ENCODE assay signal across 25 cellular contexts in genomic region chr11:70072471-70073187, GRCh38. TPM values are rescaled to one million over a fixed set of nuclear protein-coding genes. Genes with fewer than 3 reads are reported as not detected.
A peak's percentile ranks its signal among the peaks of the same experiment; 100 is the strongest.
DNase-seq lines count a peak whose midpoint lies in the region; TF ChIP-seq lines count a peak whose summit lies in the region.
"Had no signal": no experiment of that assay in that cellular context is flagged by ENCODE, and none has a peak within 500 bp of the region (broad histone marks: within the 10 kb centered on the region; RNA-seq: fewer than 3 reads in every experiment).

No MANE protein-coding gene starts in this region.

- no peak overlapping the region for H3T11ph ChIP-seq in H9 (ENCODE audit: low read length)

- no peak overlapping the region for H2BK15ac ChIP-seq in H9 (ENCODE audit: low read depth, low read length)

- peak overlapping the region; percentile 59 to 89 (median 64); a peak in 2 of 7 replicates for H3K27ac Mint-ChIP-seq in H9
- H3K27ac Mint-ChIP-seq: CD4-positive, CD25-positive, alpha-beta regulatory T cell had no signal

- H2BK5ac ChIP-seq in H9 (ENCODE audit: insufficient read length, low read length), result no peak overlapping the region

- H4K5ac ChIP-seq in H9 (ENCODE audit: insufficient read length, low read depth, low read length), result no peak overlapping the region

- H4K20me1 ChIP-seq in H9 (ENCODE audit: control insufficient read depth, insufficient read depth, insufficient read length), result no peaks in the 10 kb centered on the region

- no peaks in the 10 kb centered on the region for H3K79me1 ChIP-seq in H9 (ENCODE audit: insufficient read depth, low read depth, low read length, poor library complexity, severe bottlenecking)

- no peak for TF ChIP-seq POLR2A in sigmoid colon (IDR thresholded peaks at IDR 0.05)

- H3K27me3 Mint-ChIP-seq in H9 (ENCODE audit: low read depth), result peaks cover 68% of the 10 kb centered on the region

- no peak overlapping the region for H3K4ac ChIP-seq in H9 (ENCODE audit: low read depth, low read length)

- peak overlapping the region; percentile 48 for H3K4me2 ChIP-seq in H9 (ENCODE audit: insufficient read depth, insufficient read length, low read length)
- H3K4me2 ChIP-seq: hepatocyte had no signal

- H2BK12ac ChIP-seq in H9 (ENCODE audit: insufficient read length, low read depth, low read length), result no peak overlapping the region

- TF ChIP-seq CTCF in H9 (conservative IDR thresholded peaks at IDR 0.05), result no peak
- no peak for TF ChIP-seq CTCF in sigmoid colon (IDR thresholded peaks at IDR 0.05)

- H3K14ac ChIP-seq in H9 (ENCODE audit: insufficient read depth, low read length), result no peak overlapping the region; the same call in 1 of the 2 replicates

- H3K56ac ChIP-seq in H9 (ENCODE audit: insufficient read length, low read depth, low read length), result no peak overlapping the region

- H3K9ac ChIP-seq in H9 (ENCODE audit: extremely low read depth, insufficient read length, low read length), result no peak overlapping the region

- no peak for TF ChIP-seq EP300 in sigmoid colon (IDR thresholded peaks at IDR 0.05)

- no peak overlapping the region for H4K8ac ChIP-seq in H9 (replicated peaks; ENCODE audit: insufficient read length, low read depth, low read length)

- no peaks in the 10 kb centered on the region; a peak in 2 of 7 replicates for H3K36me3 Mint-ChIP-seq in H9 (ENCODE audit: insufficient read depth in 1 of 3, low read depth in 3 of 3)
- H3K36me3 Mint-ChIP-seq: CD4-positive, CD25-positive, alpha-beta regulatory T cell; naive B cell had no signal

- H3K9me3 ChIP-seq in H9 (ENCODE audit: control insufficient read depth, low read depth, low read length) (no peaks in the 10 kb centered on the region), sigmoid colon (no peaks in the 10 kb centered on the region)
- H3K9me3 ChIP-seq: gastrocnemius medialis, prostate gland, SJCRH30, suprapubic skin had no signal

- DNase-seq in activated effector memory CD4-positive, alpha-beta T cell treated with anti-CD3 and anti-CD28 coated beads, Interleukin-2, amount 50 U/mL, for 16 hours, result peak; percentile 43
- DNase-seq in activated effector memory CD4-positive, alpha-beta T cell treated with Interleukin-2 at 50 U/mL for 16 hours, result no peak
- DNase-seq in H9 (peak; percentile 34), hepatic stellate cell (ENCODE audit: low spot score) (peak; percentile 3), sigmoid colon (peak; percentile 46), HCEC 1CT (no peak), NCI-H82 treated with DMSO at 0.1 percent for 48 hours (lab: John Stamatoyannopoulos, UW; ENCODE audit: unreplicated experiment) (no peak)
- DNase-seq in stimulated activated CD4-positive, alpha-beta T cell treated with anti-CD3 and anti-CD28 coated beads, Interleukin-2, amount 100 ng/mL, for 48 hours, result no peak
- DNase-seq: activated CD4-positive, alpha-beta T cell treated with anti-CD3 and anti-CD28 coated beads, Interleukin-2, amount 50 U/mL, for 1 hour; activated naive CD4-positive, alpha-beta T cell treated with Interleukin-2 at 50 U/mL for 16 hours; activated T-cell treated with anti-CD3 and anti-CD28 coated beads, Interleukin-2, amount 50 U/mL, for 48 hours; CD4-positive, CD25-positive, alpha-beta regulatory T cell; cerebellar nuclear complex; gastrocnemius medialis; midbrain; naive B cell; NCI-H146; NCI-H446; NCI-H774; nucleus accumbens; stimulated activated naive CD4-positive, alpha-beta T cell treated with Interleukin-2 at 50 U/mL for 16 hours had no signal

- H2BK20ac ChIP-seq in H9 (ENCODE audit: low read depth, low read length, poor library complexity, severe bottlenecking), result no peak overlapping the region

- peaks cover under 1% of the 10 kb centered on the region for H3K23me2 ChIP-seq in H9 (ENCODE audit: insufficient read length, low read depth, low read length, poor library complexity, severe bottlenecking)

- H2AFZ ChIP-seq in H9 (ENCODE audit: low read length), result no peak overlapping the region
- H2AFZ ChIP-seq: hepatocyte had no signal

- peaks cover 7% of the 10 kb centered on the region; the same call in 1 of the 2 replicates for H3K27me3 ChIP-seq in H9 (ENCODE audit: insufficient read depth, low read length)
- peaks cover 0 to 65% (median 30%) of the 10 kb centered on the region in 3 donors for H3K27me3 ChIP-seq in sigmoid colon

- no peaks in the 10 kb centered on the region for H3K36me3 ChIP-seq in sigmoid colon
- H3K36me3 ChIP-seq: gastrocnemius medialis, prostate gland, SJCRH30, suprapubic skin had no signal

- no peaks in the 10 kb centered on the region for H3K79me2 ChIP-seq in H9 (ENCODE audit: insufficient read depth, low read length)
- H3K79me2 ChIP-seq: hepatocyte had no signal

- H3K9me3 Mint-ChIP-seq in H9, result no peaks in the 10 kb centered on the region
- H3K9me3 Mint-ChIP-seq: CD4-positive, CD25-positive, alpha-beta regulatory T cell; naive B cell had no signal

- H3K4me1 Mint-ChIP-seq in H9, result peaks cover 55 to 63% of the 10 kb centered on the region in 2 experiments

- H3K4me3 Mint-ChIP-seq in H9, result no peak overlapping the region
- H3K4me3 Mint-ChIP-seq: CD4-positive, CD25-positive, alpha-beta regulatory T cell; naive B cell had no signal

- H3K23ac ChIP-seq in H9 (ENCODE audit: insufficient read length, low read depth, low read length), result no peak overlapping the region

- H2AK5ac ChIP-seq in H9 (ENCODE audit: insufficient read length, low read length), result no peak overlapping the region

- H3K18ac ChIP-seq in H9 (ENCODE audit: insufficient read length, low read depth, low read length), result no peak overlapping the region

- peaks cover 10% of the 10 kb centered on the region for H3K4me1 ChIP-seq in H9 (ENCODE audit: insufficient read depth, low read length)
- H3K4me1 ChIP-seq in sigmoid colon, result peaks cover 0 to 2% (median under 1%) of the 10 kb centered on the region in 4 donors
- H3K4me1 ChIP-seq: prostate gland, SJCRH30 had no signal

- no peak overlapping the region for H4K91ac ChIP-seq in H9 (ENCODE audit: insufficient read length, low read depth, low read length)

- no peak overlapping the region for H2BK120ac ChIP-seq in H9 (ENCODE audit: low read depth, low read length, poor library complexity, severe bottlenecking)

- H3K27ac ChIP-seq in H9 (ENCODE audit: insufficient read length, low read depth, low read length), result no peak overlapping the region
- no peak overlapping the region for H3K27ac ChIP-seq in sigmoid colon
- H3K27ac ChIP-seq: gastrocnemius medialis, hepatocyte, prostate gland, SJCRH30, suprapubic skin had no signal

- intact Hi-C loops in sigmoid colon (cut with DNase I), result no loop called here

- H3K4me3 ChIP-seq in sigmoid colon, result no peak overlapping the region
- H3K4me3 ChIP-seq: gastrocnemius medialis, hepatocyte, prostate gland, SJCRH30, suprapubic skin had no signal

- WGBS in H9 (ENCODE audit: extremely low coverage, insufficient read length, low lambda C conversion rate), result no CpG with 5 or more reads among the region's 15 CpGs
- WGBS in sigmoid colon, 2 donors, result 69 to 80% methylated on average over 15 of the region's 15 CpGs

RNA-seq across cellular contexts. Expression of gene ANO1, which starts 5.5 kb away (rescaled TPM):
- 10.9 TPM in 2 replicates for total RNA-seq in H9 (2021)
- 10 to 100 TPM; 17.4 to 33.9 (median 20.2) TPM for total RNA-seq in sigmoid colon
- 1 to 10 TPM in 2 of 3 donors, under 1 TPM in 1; 0.60 to 5.7 (median 3.0) TPM for polyA plus RNA-seq in sigmoid colon
- total RNA-seq: CD4-positive, CD25-positive, alpha-beta regulatory T cell had no signal
- polyA plus RNA-seq: CD4-positive, CD25-positive, alpha-beta regulatory T cell had no signal

Comparison
In these comparisons a context has a peak if more than half of its experiments do, and no peak if none do; other contexts are left out.
1. DNase-seq: peak in activated effector memory CD4-positive, alpha-beta T cell treated with anti-CD3 and anti-CD28 coated beads, Interleukin-2, amount 50 U/mL, for 16 hours (single experiment), H9 (single experiment), hepatic stellate cell (single experiment) and sigmoid colon (single experiment); none in activated effector memory CD4-positive, alpha-beta T cell treated with Interleukin-2 at 50 U/mL for 16 hours (single experiment), HCEC 1CT (single experiment), NCI-H82 treated with DMSO at 0.1 percent for 48 hours (single experiment) and stimulated activated CD4-positive, alpha-beta T cell treated with anti-CD3 and anti-CD28 coated beads, Interleukin-2, amount 100 ng/mL, for 48 hours (0 of 2).